ENCODE assay signal across 8 cellular contexts in genomic region chr2:88831792-88832248, GRCh38.
DNase-seq lines count a peak whose midpoint lies in the region; ATAC-seq and TF ChIP-seq lines count a peak whose summit lies in the region.

No MANE protein-coding gene starts in this region.

- H3K27ac ChIP-seq in brain microvascular endothelial cell = no peak overlapping the region

- in situ Hi-C loops in brain microvascular endothelial cell (cut with HindIII; ENCODE audit: low pct_ligation_motif_present, low sequenced_read_pairs) = no loop called here

- TF ChIP-seq CTCF in brain microvascular endothelial cell (IDR thresholded peaks at IDR 0.05; ENCODE audit: low read depth, low read length, missing control alignments) = peak; percentile 62

- DNase-seq in ELR (ENCODE audit: low read depth) = peak; percentile 46
- DNase-seq in RPMI8226 = peak; percentile 87
- DNase-seq in brain microvascular endothelial cell = peak; percentile 32
- DNase-seq in mucosa of gallbladder (ENCODE audit: low spot score) = peak; percentile 49
- no peak for DNase-seq in LoVo (ENCODE audit: low spot score)
- DNase-seq in cerebellar nuclear complex (lab: John Stamatoyannopoulos, UW) = no peak

- no peaks in the 10 kb centered on the region for H3K27me3 ChIP-seq in brain microvascular endothelial cell (replicated peaks)

- no peaks in the 10 kb centered on the region for H3K36me3 ChIP-seq in brain microvascular endothelial cell (replicated peaks)

- ATAC-seq in GM19397 (IDR thresholded peaks at IDR 0.05; ENCODE audit: unreplicated experiment) = peak; percentile 75
- peak; percentile 85 for ATAC-seq in HG03280 (IDR thresholded peaks at IDR 0.05; ENCODE audit: unreplicated experiment)

- no peak overlapping the region for H3K4me3 ChIP-seq in brain microvascular endothelial cell (ENCODE audit: low read depth, low read length)

Comparison
In these comparisons a context has a peak if more than half of its experiments do, and no peak if none do; other contexts are left out.
1. DNase-seq: peak in ELR (single experiment), RPMI8226 (single experiment), brain microvascular endothelial cell (single experiment) and mucosa of gallbladder (single experiment); none in LoVo (single experiment) and cerebellar nuclear complex (0 of 2).